In the genomic region with DNA sequence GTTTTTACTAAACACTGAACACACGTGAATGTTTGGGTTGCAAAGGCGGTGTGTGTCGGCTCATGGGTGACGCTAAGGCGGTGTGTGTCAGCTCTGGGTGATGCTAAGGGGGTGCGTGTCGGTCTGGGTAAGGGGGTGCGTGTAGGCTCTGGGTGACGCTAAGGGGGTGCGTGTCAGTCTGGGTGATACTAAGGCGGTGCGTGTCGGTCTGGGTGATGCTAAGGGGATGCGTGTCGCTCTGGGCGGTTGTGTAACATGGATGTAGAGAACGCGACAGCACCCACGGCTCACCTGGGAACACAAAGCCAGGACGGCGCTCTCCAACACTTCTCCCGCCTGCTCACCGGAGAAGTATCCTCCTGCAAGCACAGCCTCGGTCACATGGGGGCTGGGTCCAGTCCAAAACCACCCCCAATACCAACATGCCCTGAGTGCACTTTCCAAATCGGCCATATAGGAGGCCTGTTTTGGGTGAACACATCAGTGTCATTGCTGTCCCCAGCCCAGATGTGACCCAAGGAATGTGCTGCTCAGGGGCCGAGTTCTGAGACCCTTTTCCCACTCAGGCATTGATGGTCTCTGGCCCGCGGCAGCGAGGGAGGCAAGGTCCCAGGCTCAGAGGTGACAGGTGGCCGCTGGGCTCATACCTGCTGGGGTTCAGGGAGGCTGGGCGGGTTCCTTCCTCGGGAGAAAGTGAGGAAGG, we compare ENCODE assay signal across 23 cellular contexts.
"Had no signal": no experiment of that assay in that cellular context is flagged by ENCODE, and none has a peak within 500 bp of the region (broad histone marks: within the 10 kb centered on the region; RNA-seq: fewer than 3 reads in every experiment).

No MANE protein-coding gene starts in this region.

- DNase-seq: activated CD4-positive, alpha-beta memory T cell treated with anti-CD3 and anti-CD28 coated beads for 36 hours; activated CD4-positive, alpha-beta T cell treated with anti-CD3 and anti-CD28 coated beads for 48 hours; activated effector memory CD4-positive, alpha-beta T cell treated with Interleukin-2 at 50 U/mL for 16 hours; activated naive CD4-positive, alpha-beta T cell treated with anti-CD3 and anti-CD28 coated beads for 36 hours; activated naive CD8-positive, alpha-beta T cell treated with anti-CD3 and anti-CD28 coated beads, Interleukin-2, amount 10 ng/mL, durations not matched to agents 7 days and 5 days; activated T-cell treated with anti-CD3 and anti-CD28 coated beads, Interleukin-2, amount 50 U/mL, for 48 hours; amniotic stem cell; cerebellar nuclear complex; cortex of kidney; midbrain; nucleus accumbens; stimulated activated CD4-positive, alpha-beta T cell treated with anti-CD3 and anti-CD28 coated beads, Interleukin-15, amount 100 ng/mL, for 24 hours; stomach; transverse colon had no signal

- H3K4me3 Mint-ChIP-seq: activated CD4-positive, alpha-beta memory T cell treated with anti-CD3 and anti-CD28 coated beads for 36 hours; activated naive CD4-positive, alpha-beta T cell treated with anti-CD3 and anti-CD28 coated beads for 36 hours; activated naive CD8-positive, alpha-beta T cell treated with anti-CD3 and anti-CD28 coated beads, Interleukin-2, amount 10 ng/mL, durations not matched to agents 7 days and 5 days; nephron; stimulated activated memory B cell treated with anti-CD40 and anti-IgM and Interleukin-4, amounts not matched to agents 10 μg/mL and 1 μg/mL and 100 μg/mL, for 72 hours had no signal

- H3K27ac ChIP-seq: epithelial cell of prostate, left lung, stomach, suprapubic skin, transverse colon, vagina had no signal

- H3K9me3 Mint-ChIP-seq: activated CD4-positive, alpha-beta memory T cell treated with anti-CD3 and anti-CD28 coated beads for 36 hours; activated naive CD4-positive, alpha-beta T cell treated with anti-CD3 and anti-CD28 coated beads for 36 hours; activated naive CD8-positive, alpha-beta T cell treated with anti-CD3 and anti-CD28 coated beads, Interleukin-2, amount 10 ng/mL, durations not matched to agents 7 days and 5 days; nephron; stimulated activated memory B cell treated with anti-CD40 and anti-IgM and Interleukin-4, amounts not matched to agents 10 μg/mL and 1 μg/mL and 100 μg/mL, for 72 hours had no signal

- H3K4me2 ChIP-seq: smooth muscle cell had no signal

- H3K27me3 Mint-ChIP-seq: activated CD4-positive, alpha-beta memory T cell treated with anti-CD3 and anti-CD28 coated beads for 36 hours; activated naive CD8-positive, alpha-beta T cell treated with anti-CD3 and anti-CD28 coated beads, Interleukin-2, amount 10 ng/mL, durations not matched to agents 7 days and 5 days; stimulated activated memory B cell treated with anti-CD40 and anti-IgM and Interleukin-4, amounts not matched to agents 10 μg/mL and 1 μg/mL and 100 μg/mL, for 72 hours had no signal

- H3K4me1 Mint-ChIP-seq: activated naive CD8-positive, alpha-beta T cell treated with anti-CD3 and anti-CD28 coated beads, Interleukin-2, amount 10 ng/mL, durations not matched to agents 7 days and 5 days; nephron; stimulated activated memory B cell treated with anti-CD40 and anti-IgM and Interleukin-4, amounts not matched to agents 10 μg/mL and 1 μg/mL and 100 μg/mL, for 72 hours had no signal

- H3K4me3 ChIP-seq: left lung, smooth muscle cell, stomach, suprapubic skin, transverse colon, vagina had no signal

- H3K9me3 ChIP-seq: left lung, stomach, suprapubic skin, transverse colon, vagina had no signal

- H3K27me3 ChIP-seq: left lung, stomach, suprapubic skin, transverse colon, vagina had no signal

- FAIRE-seq: bronchial epithelial cell, keratinocyte had no signal

- H3K36me3 ChIP-seq: transverse colon had no signal

- H3K4me1 ChIP-seq: left lung, stomach, suprapubic skin, transverse colon, vagina had no signal

- H3K27ac Mint-ChIP-seq: activated CD4-positive, alpha-beta memory T cell treated with anti-CD3 and anti-CD28 coated beads for 36 hours; activated naive CD4-positive, alpha-beta T cell treated with anti-CD3 and anti-CD28 coated beads for 36 hours; activated naive CD8-positive, alpha-beta T cell treated with anti-CD3 and anti-CD28 coated beads, Interleukin-2, amount 10 ng/mL, durations not matched to agents 7 days and 5 days; nephron; stimulated activated memory B cell treated with anti-CD40 and anti-IgM and Interleukin-4, amounts not matched to agents 10 μg/mL and 1 μg/mL and 100 μg/mL, for 72 hours had no signal

- H3K36me3 Mint-ChIP-seq: activated naive CD8-positive, alpha-beta T cell treated with anti-CD3 and anti-CD28 coated beads, Interleukin-2, amount 10 ng/mL, durations not matched to agents 7 days and 5 days had no signal
